In the genomic region with DNA sequence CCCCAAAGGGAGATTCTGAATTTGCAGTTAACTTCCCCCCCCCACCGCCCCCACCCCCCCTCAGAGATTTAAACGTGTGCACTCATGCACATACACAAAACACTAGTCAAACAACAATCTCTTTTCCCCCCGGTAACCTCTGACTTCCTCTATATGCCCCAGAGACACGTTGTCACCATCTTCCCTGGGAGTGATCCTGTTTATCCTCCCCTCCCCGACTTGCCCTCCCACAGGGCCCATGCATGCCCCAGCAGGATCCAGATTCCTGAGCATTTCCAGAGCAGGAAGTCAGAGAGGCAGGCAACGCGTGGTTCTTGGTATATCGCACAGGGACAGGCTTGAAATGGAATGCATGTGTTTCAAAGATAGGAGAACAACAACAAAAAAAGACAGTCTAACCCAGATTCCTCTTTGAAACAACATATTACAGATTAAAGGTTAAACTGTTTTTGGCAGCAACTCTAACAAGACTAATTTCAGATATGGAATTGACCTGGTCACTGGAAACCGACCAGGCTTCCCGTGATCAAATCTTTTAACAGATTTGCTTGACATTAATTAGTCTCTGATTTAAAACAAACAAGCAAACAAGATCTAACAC, we compare ENCODE assay signal across 8 cellular contexts. TPM values are rescaled to one million over a fixed set of nuclear protein-coding genes. Genes with fewer than 3 reads are reported as not detected.
DNase-seq lines count a peak whose midpoint lies in the region; ATAC-seq and TF ChIP-seq lines count a peak whose summit lies in the region.

No MANE protein-coding gene starts in this region.

- H3K4me1 ChIP-seq in left ventricle myocardium inferior: peaks cover 72% of the 10 kb centered on the region
- H3K4me1 ChIP-seq in psoas muscle: peaks cover 29% of the 10 kb centered on the region

- H3K36me3 ChIP-seq in left ventricle myocardium inferior: no peaks in the 10 kb centered on the region
- peaks cover 0 to 10% of the 10 kb centered on the region in 2 donors for H3K36me3 ChIP-seq in psoas muscle (ENCODE audit: insufficient read depth in 1 of 2, low read depth in 1 of 2)

- H3K9me3 ChIP-seq in left ventricle myocardium inferior (replicated peaks) (no peaks in the 10 kb centered on the region), psoas muscle (no peaks in the 10 kb centered on the region)

- intact Hi-C loops in left ventricle myocardium inferior (cut with micrococcal nuclease): no loop called here
- intact Hi-C loops in psoas muscle (cut with DNase I): loop anchor here in 1 of 2 donors (10.0 kb wide), 1 partner anchor 432 kb away; the partner anchor contains the start of gene RBL1

- ATAC-seq in activated naive CD4-positive, alpha-beta T cell treated with anti-CD3 and anti-CD28 coated beads, Interleukin-2, amount 50 U/mL, for 72 hours: no peak
- ATAC-seq in psoas muscle (no peak), HG03280 (IDR thresholded peaks at IDR 0.05; ENCODE audit: unreplicated experiment) (no peak)

- peak overlapping the region; percentile 97 for H3K4me3 ChIP-seq in left ventricle myocardium inferior
- peak overlapping the region; percentile 100 for H3K4me3 ChIP-seq in psoas muscle

- no peaks in the 10 kb centered on the region for H3K9me3 Mint-ChIP-seq in activated naive CD4-positive, alpha-beta T cell treated with anti-CD3 and anti-CD28 coated beads, Interleukin-2, amount 50 U/mL, for 72 hours

- DNase-seq in D341Med (ENCODE audit: low spot score): peak; percentile 51
- no peak for DNase-seq in activated naive CD4-positive, alpha-beta T cell treated with anti-CD3 and anti-CD28 coated beads, Interleukin-2, amount 50 U/mL, for 72 hours (ENCODE audit: low spot score in 2 of 2)
- no peak for DNase-seq in left ventricle myocardium inferior
- no peak for DNase-seq in psoas muscle
- no peak for DNase-seq in NCI-H1048 (lab: John Stamatoyannopoulos, UW)
- no peak for DNase-seq in NK-92 (lab: John Stamatoyannopoulos, UW; ENCODE audit: unreplicated experiment)

- TF ChIP-seq CTCF in left ventricle myocardium inferior (IDR thresholded peaks at IDR 0.05; ENCODE audit: borderline replicate concordance) (no peak), psoas muscle (IDR thresholded peaks at IDR 0.05) (no peak)

- no peaks in the 10 kb centered on the region for H3K27me3 ChIP-seq in left ventricle myocardium inferior (ENCODE audit: low read depth)
- no peaks in the 10 kb centered on the region for H3K27me3 ChIP-seq in psoas muscle (ENCODE audit: insufficient read depth in 3 of 3, low read length in 2 of 3)

- H3K27ac ChIP-seq in left ventricle myocardium inferior (replicated peaks): peak overlapping the region; percentile 94
- H3K27ac ChIP-seq in psoas muscle: peak overlapping the region; percentile 100

- no peak; the same call in 1 of the 2 replicates for TF ChIP-seq EP300 in Ishikawa (IDR thresholded peaks at IDR 0.05; ENCODE audit: borderline replicate concordance)

- WGBS in psoas muscle, 3 donors: 2 to 3% (median 2%) methylated on average over 10 of the region's 10 CpGs

- no peak for TF ChIP-seq RAD21 in Ishikawa (IDR thresholded peaks at IDR 0.05; ENCODE audit: low read depth)

- peak overlapping the region; percentile 96 to 100 for H3K27ac Mint-ChIP-seq in activated naive CD4-positive, alpha-beta T cell treated with anti-CD3 and anti-CD28 coated beads, Interleukin-2, amount 50 U/mL, for 72 hours

- H3K36me3 Mint-ChIP-seq in activated naive CD4-positive, alpha-beta T cell treated with anti-CD3 and anti-CD28 coated beads, Interleukin-2, amount 50 U/mL, for 72 hours: no peaks in the 10 kb centered on the region

TF ChIP-seq in Ishikawa, 13 proteins besides CTCF, POLR2A, EP300 and RAD21:
- TF ChIP-seq REST (IDR thresholded peaks at IDR 0.05; ENCODE audit: low read depth) (no peak), CREB1 (IDR thresholded peaks at IDR 0.05; ENCODE audit: low read depth) (no peak), CEBPB (IDR thresholded peaks at IDR 0.05) (no peak), FOXM1 (IDR thresholded peaks at IDR 0.05; ENCODE audit: borderline replicate concordance, low read depth) (no peak), NFIC (IDR thresholded peaks at IDR 0.05) (no peak), USF1 (IDR thresholded peaks at IDR 0.05) (no peak), TCF12 (IDR thresholded peaks at IDR 0.05; ENCODE audit: low read depth) (no peak), EGR1 (IDR thresholded peaks at IDR 0.05) (no peak), ZBTB7A (IDR thresholded peaks at IDR 0.05; ENCODE audit: low read depth) (no peak), YY1 (IDR thresholded peaks at IDR 0.05; ENCODE audit: low read depth) (no peak), TEAD4 (IDR thresholded peaks at IDR 0.05) (peak; percentile 43; the same call in 1 of the 2 replicates), TAF1 (IDR thresholded peaks at IDR 0.05; ENCODE audit: low read depth) (no peak), MAX (IDR thresholded peaks at IDR 0.05) (peak; percentile 73)

RNA-seq across cellular contexts. Expression of gene BLCAP, which starts 1.3 kb away (rescaled TPM):
- 10 to 100 TPM; 21.0 to 36.2 TPM for total RNA-seq in activated naive CD4-positive, alpha-beta T cell treated with anti-CD3 and anti-CD28 coated beads, Interleukin-2, amount 50 U/mL, for 72 hours
- 91.8 TPM for total RNA-seq in left ventricle myocardium inferior
- total RNA-seq in psoas muscle: 100 to 1,000 TPM; 267 to 656 (median 488) TPM
- polyA plus RNA-seq in psoas muscle: 100 to 1,000 TPM; 271 to 366 (median 295) TPM

RNA-seq across cellular contexts. Expression of gene NNAT, which starts 5.3 kb away (rescaled TPM):
- total RNA-seq in activated naive CD4-positive, alpha-beta T cell treated with anti-CD3 and anti-CD28 coated beads, Interleukin-2, amount 50 U/mL, for 72 hours: 1 to 10 TPM in 1 of 2 donors, under 1 TPM in 1; 0.93 to 2.1 TPM
- total RNA-seq in left ventricle myocardium inferior (0.33 TPM), psoas muscle (10 to 100 TPM in 1 of 4 donors, 1 to 10 TPM in 2, under 1 TPM in 1; 0.50 to 52.3 (median 5.9) TPM)
- 1 to 10 TPM in 2 of 3 donors, under 1 TPM in 1; 0.99 to 2.0 (median 1.1) TPM for polyA plus RNA-seq in psoas muscle
